ENCODE assay signal across 25 cellular contexts in genomic region chr9:132888151-132888550, GRCh38. TPM values are rescaled to one million over a fixed set of nuclear protein-coding genes. Genes with fewer than 3 reads are reported as not detected.
"Had no signal": no experiment of that assay in that cellular context is flagged by ENCODE, and none has a peak within 500 bp of the region (broad histone marks: within the 10 kb centered on the region; RNA-seq: fewer than 3 reads in every experiment).

No MANE protein-coding gene starts in this region.

- H3K79me2 ChIP-seq: parathyroid adenoma had no signal

- H3K4me1 ChIP-seq: body of pancreas, gastroesophageal sphincter, left ventricle myocardium inferior, parathyroid adenoma, transverse colon, uterus had no signal

- H3K27me3 ChIP-seq: body of pancreas, cardiac muscle cell, gastroesophageal sphincter, transverse colon, uterus had no signal

- DNase-seq: activated CD4-positive, alpha-beta T cell treated with anti-CD3 and anti-CD28 coated beads for 36 hours; activated CD4-positive, alpha-beta T cell treated with anti-CD3 and anti-CD28 coated beads, Interleukin-2, amount 50 U/mL, for 4 hours; activated gamma-delta T cell; anterior cingulate cortex; body of pancreas; cortex of kidney; head of caudate nucleus; hypothalamus; left ventricle myocardium inferior; mammary epithelial cell; midbrain; nephron progenitor cell; nucleus accumbens; right cardiac atrium; stimulated activated CD4-positive, alpha-beta T cell treated with anti-CD3 and anti-CD28 coated beads, Interleukin-12 subunit alpha, Interleukin-12 subunit beta, amount 100 ng/mL, for 4 hours; stimulated activated CD4-positive, alpha-beta T cell treated with anti-CD3 and anti-CD28 coated beads, Interleukin-4, amount 100 ng/mL, for 4 hours; transverse colon; uterus had no signal

- H3K27ac Mint-ChIP-seq: activated CD4-positive, alpha-beta T cell treated with anti-CD3 and anti-CD28 coated beads for 36 hours; activated naive CD4-positive, alpha-beta T cell treated with anti-CD3 and anti-CD28 coated beads, Interleukin-2, amount 50 U/mL, for 24 hours; activated T-helper 1 cell treated with anti-CD3 and anti-CD28 coated beads, Interleukin-12 subunit alpha, Interleukin-12 subunit beta, Interleukin-2, Interleukin-4 antibody, amounts not matched to agents 30 ng/mL and 10 ng/mL and 1 ng/mL, durations not matched to agents 14 hours and 24 hours and 36 hours; nephron progenitor cell; WTC11 had no signal

- ATAC-seq: activated CD4-positive, alpha-beta T cell treated with anti-CD3 and anti-CD28 coated beads for 36 hours; body of pancreas; gastroesophageal sphincter; right cardiac atrium; WTC11 had no signal

- H3K4me1 Mint-ChIP-seq: WTC11 had no signal

- H3K36me3 Mint-ChIP-seq: activated naive CD4-positive, alpha-beta T cell treated with anti-CD3 and anti-CD28 coated beads, Interleukin-2, amount 50 U/mL, for 24 hours; WTC11 had no signal

- H3K27ac ChIP-seq: body of pancreas, cardiac muscle cell, epithelial cell of prostate, gastroesophageal sphincter, left ventricle myocardium inferior, parathyroid adenoma, transverse colon, uterus had no signal

- H3K4me3 ChIP-seq: body of pancreas, cardiac muscle cell, gastroesophageal sphincter, left ventricle myocardium inferior, transverse colon, uterus had no signal

- H3K9ac ChIP-seq: parathyroid adenoma had no signal

- H3K36me3 ChIP-seq: cardiac muscle cell, transverse colon, uterus had no signal

- H3K9me3 Mint-ChIP-seq: activated naive CD4-positive, alpha-beta T cell treated with anti-CD3 and anti-CD28 coated beads, Interleukin-2, amount 50 U/mL, for 24 hours; activated T-helper 1 cell treated with anti-CD3 and anti-CD28 coated beads, Interleukin-12 subunit alpha, Interleukin-12 subunit beta, Interleukin-2, Interleukin-4 antibody, amounts not matched to agents 30 ng/mL and 10 ng/mL and 1 ng/mL, durations not matched to agents 14 hours and 24 hours and 36 hours; nephron progenitor cell; WTC11 had no signal

- H3K4me3 Mint-ChIP-seq: activated CD4-positive, alpha-beta T cell treated with anti-CD3 and anti-CD28 coated beads for 36 hours; activated naive CD4-positive, alpha-beta T cell treated with anti-CD3 and anti-CD28 coated beads, Interleukin-2, amount 50 U/mL, for 24 hours; activated T-helper 1 cell treated with anti-CD3 and anti-CD28 coated beads, Interleukin-12 subunit alpha, Interleukin-12 subunit beta, Interleukin-2, Interleukin-4 antibody, amounts not matched to agents 30 ng/mL and 10 ng/mL and 1 ng/mL, durations not matched to agents 14 hours and 24 hours and 36 hours; nephron progenitor cell; WTC11 had no signal

- H3K9me3 ChIP-seq: body of pancreas, gastroesophageal sphincter, left ventricle myocardium inferior, transverse colon, uterus had no signal

- H2AFZ ChIP-seq: parathyroid adenoma had no signal

- H3K27me3 Mint-ChIP-seq: activated CD4-positive, alpha-beta T cell treated with anti-CD3 and anti-CD28 coated beads for 36 hours; activated naive CD4-positive, alpha-beta T cell treated with anti-CD3 and anti-CD28 coated beads, Interleukin-2, amount 50 U/mL, for 24 hours had no signal

RNA-seq across cellular contexts. Expression of gene AK8, which starts 10.1 kb away (rescaled TPM):
- total RNA-seq: activated T-helper 1 cell treated with anti-CD3 and anti-CD28 coated beads, Interleukin-12 subunit alpha, Interleukin-12 subunit beta, Interleukin-2, Interleukin-4 antibody, amounts not matched to agents 30 ng/mL and 10 ng/mL and 1 ng/mL, durations not matched to agents 14 hours and 24 hours and 36 hours had no signal
